In the genomic region with DNA sequence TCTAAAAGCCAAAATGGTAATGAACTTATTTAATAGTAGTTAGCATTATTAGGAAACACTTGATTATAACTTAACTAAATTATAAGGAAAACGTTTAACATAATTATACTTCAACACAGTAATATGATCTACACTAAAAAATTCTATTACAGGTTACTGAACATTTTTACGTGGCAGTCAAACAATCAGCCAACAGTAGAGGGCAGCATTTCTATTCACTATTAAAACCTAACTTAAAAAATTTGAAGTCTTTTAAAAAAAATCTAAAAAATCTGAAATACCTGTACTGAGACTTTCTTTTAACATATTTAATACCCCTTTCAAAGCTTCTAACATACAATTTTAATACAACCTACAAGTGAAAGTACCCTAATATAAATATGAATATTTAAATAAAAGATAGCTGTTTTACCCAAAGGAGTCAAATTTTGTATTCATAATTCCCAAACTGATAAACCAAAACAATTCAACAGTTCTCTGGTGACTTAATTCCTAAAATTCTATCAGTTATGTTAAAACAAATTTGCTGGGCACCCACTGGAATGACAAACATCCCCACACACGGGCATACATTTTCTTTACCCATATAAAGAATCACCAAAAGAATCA, we compare ENCODE assay signal across 8 cellular contexts. TPM values are rescaled to one million over a fixed set of nuclear protein-coding genes. Genes with fewer than 3 reads are reported as not detected.
DNase-seq lines count a peak whose midpoint lies in the region; ATAC-seq and TF ChIP-seq lines count a peak whose summit lies in the region.

No MANE protein-coding gene starts in this region.

- H3K27me3 Mint-ChIP-seq in HFFc6 (ENCODE audit: insufficient read depth): no peaks in the 10 kb centered on the region

- no peaks in the 10 kb centered on the region for H3K4me1 ChIP-seq in Peyer's patch

- peaks cover 55% of the 10 kb centered on the region for H3K4me1 Mint-ChIP-seq in HFFc6 (ENCODE audit: low read depth)
- H3K4me1 Mint-ChIP-seq in stimulated activated effector memory CD8-positive, alpha-beta T cell treated with anti-CD3 and anti-CD28 coated beads, Interleukin-12 subunit alpha, Interleukin-12 subunit beta, amount 100 ng/mL, for 72 hours: peaks cover 38% of the 10 kb centered on the region

- no peaks in the 10 kb centered on the region for H3K9me3 ChIP-seq in Peyer's patch

- H3K4me3 ChIP-seq in Peyer's patch: no peak overlapping the region

- H3K36me3 Mint-ChIP-seq in HFFc6 (ENCODE audit: low read depth): peaks cover 3% of the 10 kb centered on the region; the same call in 1 of the 2 replicates
- H3K36me3 Mint-ChIP-seq in stimulated activated effector memory CD8-positive, alpha-beta T cell treated with anti-CD3 and anti-CD28 coated beads, Interleukin-12 subunit alpha, Interleukin-12 subunit beta, amount 100 ng/mL, for 72 hours: no peaks in the 10 kb centered on the region

- H3K36me3 ChIP-seq in Peyer's patch: no peaks in the 10 kb centered on the region

- TF ChIP-seq POLR2A in Peyer's patch (IDR thresholded peaks at IDR 0.05): no peak

- no peaks in the 10 kb centered on the region for H3K9me3 Mint-ChIP-seq in HFFc6
- H3K9me3 Mint-ChIP-seq in stimulated activated effector memory CD8-positive, alpha-beta T cell treated with anti-CD3 and anti-CD28 coated beads, Interleukin-12 subunit alpha, Interleukin-12 subunit beta, amount 100 ng/mL, for 72 hours: no peaks in the 10 kb centered on the region

- TF ChIP-seq CTCF in HFFc6 (IDR thresholded peaks at IDR 0.05) (peak; percentile 92), Peyer's patch (IDR thresholded peaks at IDR 0.05) (peak; percentile 38 to 72 (median 66))

- H3K27ac Mint-ChIP-seq in HFFc6: peak overlapping the region; percentile 34; the same call in 1 of the 2 replicates
- no peak overlapping the region for H3K27ac Mint-ChIP-seq in stimulated activated effector memory CD8-positive, alpha-beta T cell treated with anti-CD3 and anti-CD28 coated beads, Interleukin-12 subunit alpha, Interleukin-12 subunit beta, amount 100 ng/mL, for 72 hours

- H3K27me3 ChIP-seq in Peyer's patch: no peaks in the 10 kb centered on the region

- DNase-seq in DMS 273 (lab: John Stamatoyannopoulos, UW; ENCODE audit: unreplicated experiment) (peak; percentile 79), HFFc6 (peak; percentile 45), Peyer's patch (peak in 1 of 3 donors; percentile 52), caudate nucleus (lab: John Stamatoyannopoulos, UW) (peak in 6 of 61 donors; percentile 18 to 38 (median 26)), midbrain (lab: John Stamatoyannopoulos, UW) (peak; percentile 52)
- DNase-seq in stimulated activated effector memory CD8-positive, alpha-beta T cell treated with anti-CD3 and anti-CD28 coated beads, Interleukin-12 subunit alpha, Interleukin-12 subunit beta, amount 100 ng/mL, for 72 hours (ENCODE audit: low spot score in 2 of 2): no peak

- ATAC-seq in GM19455 (IDR thresholded peaks at IDR 0.05; ENCODE audit: unreplicated experiment): no peak
- no peak for ATAC-seq in stimulated activated effector memory CD8-positive, alpha-beta T cell treated with anti-CD3 and anti-CD28 coated beads, Interleukin-12 subunit alpha, Interleukin-12 subunit beta, amount 100 ng/mL, for 72 hours
- ATAC-seq in HG02759 (IDR thresholded peaks at IDR 0.05; ENCODE audit: unreplicated experiment): no peak

- no peak overlapping the region for H3K4me3 Mint-ChIP-seq in HFFc6
- H3K4me3 Mint-ChIP-seq in stimulated activated effector memory CD8-positive, alpha-beta T cell treated with anti-CD3 and anti-CD28 coated beads, Interleukin-12 subunit alpha, Interleukin-12 subunit beta, amount 100 ng/mL, for 72 hours: no peak overlapping the region

- no peak overlapping the region for H3K27ac ChIP-seq in Peyer's patch
- H3K27ac ChIP-seq in caudate nucleus (ENCODE audit: low read depth, low read length): peak overlapping the region; percentile 74

RNA-seq across cellular contexts. Expression of gene DLG1, which starts 41.5 kb away (rescaled TPM):
- total RNA-seq in HFFc6 (2021; fragmentation: NEBNext Ultra II Directional; extraction: Animal tissue kit (Norgen Biotek cat#: 25700)): 10 to 100 TPM; 64.8 to 82.5 (median 74.7) TPM
- 100 to 1,000 TPM; 136 to 221 (median 172) TPM for total RNA-seq in Peyer's patch

Comparison
In these comparisons a context has a peak if more than half of its experiments do, and no peak if none do; other contexts are left out.
1. DNase-seq: peak in DMS 273 (single experiment), HFFc6 (single experiment) and midbrain (single experiment); none in stimulated activated effector memory CD8-positive, alpha-beta T cell treated with anti-CD3 and anti-CD28 coated beads, Interleukin-12 subunit alpha, Interleukin-12 subunit beta, amount 100 ng/mL, for 72 hours (0 of 2).